Comparison of ENCODE assay signal across 12 cellular contexts in genomic region chr19:15276620-15277019, GRCh38. TPM values are rescaled to one million over a fixed set of nuclear protein-coding genes. Genes with fewer than 3 reads are reported as not detected.
DNase-seq lines count a peak whose midpoint lies in the region; ATAC-seq and TF ChIP-seq lines count a peak whose summit lies in the region.
"Had no signal": no experiment of that assay in that cellular context is flagged by ENCODE, and none has a peak within 500 bp of the region (broad histone marks: within the 10 kb centered on the region; RNA-seq: fewer than 3 reads in every experiment).

No MANE protein-coding gene starts in this region.

- H3K27me3 ChIP-seq in cardiac muscle cell (no peaks in the 10 kb centered on the region), left lung (no peaks in the 10 kb centered on the region)
- H3K27me3 ChIP-seq: BLaER1 had no signal

- no peaks in the 10 kb centered on the region for H3K9me3 Mint-ChIP-seq in activated naive CD8-positive, alpha-beta T cell treated with anti-CD3 and anti-CD28 coated beads, Interleukin-2, amount 50 U/mL, for 24 hours
- no peaks in the 10 kb centered on the region for H3K9me3 Mint-ChIP-seq in type B pancreatic cell

- H3K27ac Mint-ChIP-seq in activated naive CD8-positive, alpha-beta T cell treated with anti-CD3 and anti-CD28 coated beads, Interleukin-2, amount 50 U/mL, for 24 hours = peak overlapping the region; percentile 73
- H3K27ac Mint-ChIP-seq in type B pancreatic cell = peak overlapping the region; percentile 61

- no peak overlapping the region for H3K4me3 ChIP-seq in cardiac muscle cell
- no peak overlapping the region for H3K4me3 ChIP-seq in left lung
- H3K4me3 ChIP-seq: BLaER1 had no signal

- peaks cover 4% of the 10 kb centered on the region for H3K36me3 Mint-ChIP-seq in activated naive CD8-positive, alpha-beta T cell treated with anti-CD3 and anti-CD28 coated beads, Interleukin-2, amount 50 U/mL, for 24 hours (ENCODE audit: low read depth)
- peaks cover 5% of the 10 kb centered on the region for H3K36me3 Mint-ChIP-seq in type B pancreatic cell

- H3K9me3 ChIP-seq in cardiac muscle cell (ENCODE audit: low read depth) (no peaks in the 10 kb centered on the region), left lung (no peaks in the 10 kb centered on the region)
- H3K9me3 ChIP-seq: BLaER1 had no signal

- H3K27ac ChIP-seq in cardiac muscle cell (peak overlapping the region; percentile 58), left lung (peak overlapping the region in 1 of 2 donors; percentile 21)
- H3K27ac ChIP-seq: BLaER1, VCaP had no signal

- peaks cover 58% of the 10 kb centered on the region for H3K4me1 Mint-ChIP-seq in activated naive CD8-positive, alpha-beta T cell treated with anti-CD3 and anti-CD28 coated beads, Interleukin-2, amount 50 U/mL, for 24 hours
- peaks cover 34% of the 10 kb centered on the region for H3K4me1 Mint-ChIP-seq in type B pancreatic cell (ENCODE audit: unreplicated experiment)

- TF ChIP-seq CTCF in cardiac muscle cell (IDR thresholded peaks at IDR 0.05; ENCODE audit: low read depth, low read length) = no peak
- TF ChIP-seq CTCF in left lung (IDR thresholded peaks at IDR 0.05) = no peak
- no peak for TF ChIP-seq CTCF in type B pancreatic cell (conservative IDR thresholded peaks at IDR 0.05)

- H3K4me3 Mint-ChIP-seq in activated naive CD8-positive, alpha-beta T cell treated with anti-CD3 and anti-CD28 coated beads, Interleukin-2, amount 50 U/mL, for 24 hours = no peak overlapping the region
- no peak overlapping the region for H3K4me3 Mint-ChIP-seq in type B pancreatic cell

- intact Hi-C loops in left cardiac atrium (cut with DNase I) = loop anchor here in 1 of 2 donors (10.0 kb wide), 1 partner anchor 48 kb away; no protein-coding TSS in a partner anchor
- intact Hi-C loops in left lung (cut with DNase I) = no loop called here

- H3K36me3 ChIP-seq in cardiac muscle cell = peaks cover 3% of the 10 kb centered on the region
- peaks cover 0 to 17% of the 10 kb centered on the region in 2 donors for H3K36me3 ChIP-seq in left lung

- H3K4me1 ChIP-seq in cardiac muscle cell (ENCODE audit: low read depth) (peaks cover 47% of the 10 kb centered on the region), left lung (peaks cover 32 to 87% of the 10 kb centered on the region in 2 donors)

- DNase-seq in cardiac muscle cell (ENCODE audit: low read depth in 1 of 2, low spot score in 1 of 2) (no peak), left cardiac atrium (no peak), left lung (no peak), type B pancreatic cell (ENCODE audit: extremely low spot score, unreplicated experiment) (no peak), SHP77 treated with DMSO at 0.1 percent for 48 hours (lab: John Stamatoyannopoulos, UW) (no peak)
- DNase-seq in activated naive CD8-positive, alpha-beta T cell treated with anti-CD3 and anti-CD28 coated beads, Interleukin-2, amount 50 U/mL, for 24 hours = no peak
- DNase-seq in activated CD4-positive, alpha-beta T cell treated with anti-CD3 and anti-CD28 coated beads, Interleukin-2, amount 50 U/mL, for 48 hours = no peak
- DNase-seq: NCI-H2029 had no signal

- ATAC-seq in left cardiac atrium (no peak), left lung (peak; percentile 29), HG02678 (IDR thresholded peaks at IDR 0.05; ENCODE audit: unreplicated experiment) (no peak)
- no peak for ATAC-seq in activated naive CD8-positive, alpha-beta T cell treated with anti-CD3 and anti-CD28 coated beads, Interleukin-2, amount 50 U/mL, for 24 hours

- no peaks in the 10 kb centered on the region for H3K27me3 Mint-ChIP-seq in activated naive CD8-positive, alpha-beta T cell treated with anti-CD3 and anti-CD28 coated beads, Interleukin-2, amount 50 U/mL, for 24 hours
- no peaks in the 10 kb centered on the region for H3K27me3 Mint-ChIP-seq in type B pancreatic cell

RNA-seq across cellular contexts. Expression of gene EPHX3, which starts 44.4 kb away (rescaled TPM):
- total RNA-seq in cardiac muscle cell (0.70 and 1.9 TPM in 2 replicates), left cardiac atrium (under 1 TPM in 1 of 2 donors, not detected in 1; 0.21 TPM), left lung (1 to 10 TPM; 1.6 to 7.6 TPM), type B pancreatic cell (ENCODE audit: low replicate concordance) (5.1 and 9.4 TPM in 2 replicates)
- polyA plus RNA-seq in cardiac muscle cell = 4.0 and 4.6 TPM in 2 replicates
- total RNA-seq: pulmonary artery endothelial cell had no signal

RNA-seq across cellular contexts. Expression of gene BRD4, which starts 55.7 kb away (rescaled TPM):
- total RNA-seq in cardiac muscle cell = 25.9 and 42.5 TPM in 2 replicates
- polyA plus RNA-seq in cardiac muscle cell = 86.1 and 109 TPM in 2 replicates
- total RNA-seq in left cardiac atrium = 10 to 100 TPM; 43.9 to 63.3 TPM
- 10 to 100 TPM; 79.1 to 89.6 TPM for total RNA-seq in left lung
- total RNA-seq in type B pancreatic cell (ENCODE audit: low replicate concordance) = 108 and 123 TPM in 2 replicates
